Comparison of ENCODE assay signal across 10 cellular contexts in the genomic region with DNA sequence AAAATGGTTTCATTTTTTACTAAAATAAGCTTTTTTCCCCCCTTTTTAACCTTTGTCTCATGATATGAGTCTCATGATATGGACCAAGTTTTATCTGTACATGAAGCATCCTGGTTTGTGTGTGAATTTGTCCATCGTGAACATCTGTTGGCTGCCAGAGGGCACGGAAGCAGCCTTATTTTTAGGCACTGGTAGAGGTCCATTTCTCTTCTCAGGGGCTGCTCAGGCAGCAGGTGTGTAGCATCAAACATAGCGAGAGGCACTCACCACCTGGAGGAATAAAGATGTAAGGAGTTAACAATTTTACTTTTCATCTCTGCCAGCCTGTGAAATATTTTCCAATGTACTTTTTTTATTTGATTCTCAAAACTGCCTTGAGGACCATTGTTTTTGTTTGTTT.
A peak's percentile ranks its signal among the peaks of the same experiment; 100 is the strongest.
DNase-seq lines count a peak whose midpoint lies in the region; ATAC-seq and TF ChIP-seq lines count a peak whose summit lies in the region.
"Had no signal": no experiment of that assay in that cellular context is flagged by ENCODE, and none has a peak within 500 bp of the region (broad histone marks: within the 10 kb centered on the region; RNA-seq: fewer than 3 reads in every experiment).

No MANE protein-coding gene starts in this region.

- no peaks in the 10 kb centered on the region for H3K4me1 ChIP-seq in hepatocyte (ENCODE audit: insufficient read depth)

- no peak for TF ChIP-seq CTCF in hepatocyte (IDR thresholded peaks at IDR 0.05; ENCODE audit: poor library complexity)

- no peaks in the 10 kb centered on the region for H4K20me1 ChIP-seq in hepatocyte (ENCODE audit: insufficient read depth, poor library complexity, severe bottlenecking)

- no peaks in the 10 kb centered on the region for H3K79me2 ChIP-seq in hepatocyte

- no peak overlapping the region for H2AFZ ChIP-seq in hepatocyte

- no peaks in the 10 kb centered on the region for H3K9me3 ChIP-seq in hepatocyte (ENCODE audit: low read depth)

- H3K4me2 ChIP-seq in hepatocyte, result no peak overlapping the region

- no peak overlapping the region for H3K4me3 ChIP-seq in hepatocyte

- 93% methylated on average over 3 of the region's 3 CpGs for WGBS in hepatocyte (ENCODE audit: low lambda C conversion rate, missing lambda C conversion rate)

- H3K27ac Mint-ChIP-seq in T-helper 2 cell treated with Interferon-gamma antibody and Interleukin-4, amounts not matched to agents 5 μg/mL and 100 μg/mL, for 36 hours, result no peak overlapping the region
- peak overlapping the region; percentile 85 for H3K27ac Mint-ChIP-seq in stimulated activated memory B cell treated with anti-CD40 and anti-IgM and Interleukin-4, amounts not matched to agents 10 μg/mL and 1 μg/mL and 100 μg/mL, for 72 hours

- H3K4me3 Mint-ChIP-seq in T-helper 2 cell treated with Interferon-gamma antibody and Interleukin-4, amounts not matched to agents 5 μg/mL and 100 μg/mL, for 36 hours, result peak overlapping the region; percentile 50
- peak overlapping the region; percentile 75 for H3K4me3 Mint-ChIP-seq in stimulated activated memory B cell treated with anti-CD40 and anti-IgM and Interleukin-4, amounts not matched to agents 10 μg/mL and 1 μg/mL and 100 μg/mL, for 72 hours
- H3K4me3 Mint-ChIP-seq: central memory CD8-positive, alpha-beta T cell had no signal

- intact Hi-C loops in cardiac septum (cut with DNase I), result no loop called here

- peak; percentile 46 for ATAC-seq in HG02588 (IDR thresholded peaks at IDR 0.05; ENCODE audit: unreplicated experiment)
- ATAC-seq in stimulated activated memory B cell treated with anti-CD40 and anti-IgM and Interleukin-4, amounts not matched to agents 10 μg/mL and 1 μg/mL and 100 μg/mL, for 72 hours, result no peak

- DNase-seq in T-helper 2 cell treated with Interferon-gamma antibody and Interleukin-4, amounts not matched to agents 5 μg/mL and 100 μg/mL, for 36 hours (ENCODE audit: low spot score), result no peak
- DNase-seq in T-helper 2 cell (no peak), NAMALWA (ENCODE audit: low spot score) (peak; percentile 63), hepatocyte (ENCODE audit: low spot score) (no peak), cardiac septum (ENCODE audit: low spot score) (no peak)
- no peak for DNase-seq in stimulated activated CD4-positive, alpha-beta T cell treated with anti-CD3 and anti-CD28 coated beads, Interleukin-2, amount 100 ng/mL, for 48 hours
- DNase-seq: posterior cingulate gyrus had no signal

- H3K9me2 ChIP-seq in hepatocyte (replicated peaks; ENCODE audit: insufficient read depth), result no peaks in the 10 kb centered on the region

- peaks cover 20% of the 10 kb centered on the region for H3K4me1 Mint-ChIP-seq in T-helper 2 cell treated with Interferon-gamma antibody and Interleukin-4, amounts not matched to agents 5 μg/mL and 100 μg/mL, for 36 hours (ENCODE audit: low read depth)
- peaks cover 29% of the 10 kb centered on the region for H3K4me1 Mint-ChIP-seq in stimulated activated memory B cell treated with anti-CD40 and anti-IgM and Interleukin-4, amounts not matched to agents 10 μg/mL and 1 μg/mL and 100 μg/mL, for 72 hours
- H3K4me1 Mint-ChIP-seq: central memory CD8-positive, alpha-beta T cell had no signal

- no peaks in the 10 kb centered on the region for H3K27me3 Mint-ChIP-seq in T-helper 2 cell treated with Interferon-gamma antibody and Interleukin-4, amounts not matched to agents 5 μg/mL and 100 μg/mL, for 36 hours (ENCODE audit: low read depth)
- no peaks in the 10 kb centered on the region for H3K27me3 Mint-ChIP-seq in stimulated activated memory B cell treated with anti-CD40 and anti-IgM and Interleukin-4, amounts not matched to agents 10 μg/mL and 1 μg/mL and 100 μg/mL, for 72 hours
- H3K27me3 Mint-ChIP-seq: central memory CD8-positive, alpha-beta T cell had no signal

- no peak overlapping the region for H3K27ac ChIP-seq in hepatocyte

- peaks cover 6% of the 10 kb centered on the region for H3K36me3 Mint-ChIP-seq in T-helper 2 cell treated with Interferon-gamma antibody and Interleukin-4, amounts not matched to agents 5 μg/mL and 100 μg/mL, for 36 hours (ENCODE audit: low read depth)
- H3K36me3 Mint-ChIP-seq in stimulated activated memory B cell treated with anti-CD40 and anti-IgM and Interleukin-4, amounts not matched to agents 10 μg/mL and 1 μg/mL and 100 μg/mL, for 72 hours, result peaks cover 18% of the 10 kb centered on the region

- H3K9me3 Mint-ChIP-seq in T-helper 2 cell treated with Interferon-gamma antibody and Interleukin-4, amounts not matched to agents 5 μg/mL and 100 μg/mL, for 36 hours, result no peaks in the 10 kb centered on the region
- H3K9me3 Mint-ChIP-seq in stimulated activated memory B cell treated with anti-CD40 and anti-IgM and Interleukin-4, amounts not matched to agents 10 μg/mL and 1 μg/mL and 100 μg/mL, for 72 hours, result no peaks in the 10 kb centered on the region
- H3K9me3 Mint-ChIP-seq: central memory CD8-positive, alpha-beta T cell had no signal

- no peaks in the 10 kb centered on the region for H3K36me3 ChIP-seq in hepatocyte (replicated peaks; ENCODE audit: insufficient read depth, low read depth)

- H3K27me3 ChIP-seq in hepatocyte, result no peaks in the 10 kb centered on the region
